ENCODE assay signal across 8 cellular contexts in genomic region chr4:10033191-10033881, GRCh38. TPM values are rescaled to one million over a fixed set of nuclear protein-coding genes. Genes with fewer than 3 reads are reported as not detected.
A peak's percentile ranks its signal among the peaks of the same experiment; 100 is the strongest.
DNase-seq lines count a peak whose midpoint lies in the region; ATAC-seq, FAIRE-seq and TF ChIP-seq lines count a peak whose summit lies in the region.

No MANE protein-coding gene starts in this region.

- H3K4me3 ChIP-seq in AG04450 (ENCODE audit: low read depth, low read length): no peak overlapping the region
- no peak overlapping the region for H3K4me3 ChIP-seq in K562
- no peak overlapping the region for H3K4me3 ChIP-seq in lower lobe of right lung
- no peak overlapping the region for H3K4me3 ChIP-seq in spleen

- no peak overlapping the region for H3K9ac ChIP-seq in K562 (ENCODE audit: insufficient read depth in 1 of 2, low read depth in 2 of 2, low read length in 2 of 2)

- FAIRE-seq in K562 (lab: Jason Lieb, UNC): peak; percentile 62

- TF ChIP-seq POLR2A in K562 (conservative IDR thresholded peaks at IDR 0.05) (no peak), spleen (IDR thresholded peaks at IDR 0.05) (no peak)

- peak overlapping the region; percentile 43 for H3K4me2 ChIP-seq in K562 (ENCODE audit: insufficient read depth, low read length)

- no peak overlapping the region for H2AFZ ChIP-seq in K562 (ENCODE audit: low read depth, low read length)

- H3K9me3 ChIP-seq in AG04450 (ENCODE audit: control insufficient read depth, insufficient read depth, low read length): no peaks in the 10 kb centered on the region
- H3K9me3 ChIP-seq in K562 (replicated peaks; ENCODE audit: control insufficient read depth, insufficient read depth, low read depth, low read length): no peaks in the 10 kb centered on the region
- no peaks in the 10 kb centered on the region for H3K9me3 ChIP-seq in lower lobe of right lung
- no peaks in the 10 kb centered on the region for H3K9me3 ChIP-seq in spleen

- H3K79me2 ChIP-seq in K562 (ENCODE audit: control insufficient read depth, insufficient read depth, low read length): no peaks in the 10 kb centered on the region

- H3K27me3 ChIP-seq in AG04450 (ENCODE audit: control insufficient read depth, insufficient read depth, low read length) (peaks cover 2% of the 10 kb centered on the region), K562 (ENCODE audit: control insufficient read depth in 2 of 2, insufficient read depth in 2 of 2, low read length in 2 of 2) (peaks cover 13 to 48% of the 10 kb centered on the region in 2 experiments; a peak in 4 of 5 replicates), lower lobe of right lung (ENCODE audit: low read depth) (no peaks in the 10 kb centered on the region), spleen (replicated peaks in 1 of 7) (peaks cover 0 to 16% (median 0%) of the 10 kb centered on the region in 7 donors)

- 1% methylated on average over 18 of the region's 18 CpGs for WGBS in K562 (ENCODE audit: insufficient coverage, low coverage, missing lambda C conversion rate)
- WGBS in spleen, 5 donors: 46 to 52% (median 49%) methylated on average over 18 of the region's 18 CpGs

- H3K36me3 ChIP-seq in K562 (ENCODE audit: control insufficient read depth, insufficient read depth, low read length) (no peaks in the 10 kb centered on the region), lower lobe of right lung (no peaks in the 10 kb centered on the region), spleen (no peaks in the 10 kb centered on the region)

- no peak for TF ChIP-seq RAD21 in K562 (CRISPR knock-in tag; conservative IDR thresholded peaks at IDR 0.05 in 1 of 2, IDR thresholded peaks at IDR 0.05 in 1 of 2)

- intact Hi-C loops in K562 (cut with micrococcal nuclease): no loop called here
- intact Hi-C loops in lower lobe of right lung (cut with DNase I): no loop called here
- intact Hi-C loops in spleen (cut with DNase I; ENCODE audit: low total_unique reads): no loop called here

- in situ Hi-C loops in K562 (cut with MboI): no loop called here

- peaks cover 7 to 14% of the 10 kb centered on the region in 2 experiments; a peak in 4 of 5 replicates for H3K4me1 ChIP-seq in K562 (replicated peaks in 1 of 2; ENCODE audit: control insufficient read depth in 2 of 2, insufficient read depth in 2 of 2, low read length in 2 of 2)
- H3K4me1 ChIP-seq in lower lobe of right lung: peaks cover 30% of the 10 kb centered on the region
- H3K4me1 ChIP-seq in spleen: peaks cover 0 to 20% (median 14%) of the 10 kb centered on the region in 6 donors

- ATAC-seq in HG03280 (IDR thresholded peaks at IDR 0.05; ENCODE audit: unreplicated experiment) (peak; percentile 55), K562 (peak; percentile 65), lower lobe of right lung (peak; percentile 52 to 65), GM19452 (IDR thresholded peaks at IDR 0.05; ENCODE audit: unreplicated experiment) (no peak)

- H3K27ac ChIP-seq in AG04450 (ENCODE audit: low read depth, low read length) (peak overlapping the region; percentile 47), K562 (ENCODE audit: extremely low read depth, low read depth, low read length) (no peak overlapping the region), lower lobe of right lung (peak overlapping the region; percentile 54), spleen (peak overlapping the region in 2 of 8 donors; percentile 0 to 14)

- H3K9me1 ChIP-seq in K562 (ENCODE audit: control insufficient read depth, insufficient read depth, low read length): no peaks in the 10 kb centered on the region

- BruUV-seq in K562 (replicated peaks; lab: Mats Ljungman, UMichigan): no TSS peak

- H4K20me1 ChIP-seq in K562 (replicated peaks; ENCODE audit: control insufficient read depth, insufficient read depth, low read length): no peaks in the 10 kb centered on the region; the same call in 1 of the 2 replicates

- CTCF ChIA-PET in AG04450 (lab: Charles Lee) (no interaction called here), K562 (lab: Yijun Ruan, JAX; ENCODE audit: low intra/inter-chr PET ratio) (no interaction called here)

- POLR2A ChIA-PET in AG04450 (lab: Yijun Ruan, JAX): no interaction called here
- POLR2A ChIA-PET in K562 (lab: Yijun Ruan, JAX): interaction anchor here (0.7 to 1.4 kb wide), 4 partner anchors 8 to 566 kb away, joined by 3 read pairs; no protein-coding TSS in a partner anchor

- no peak for TF ChIP-seq EP300 in K562 (IDR thresholded peaks at IDR 0.05; ENCODE audit: low read length)

- TF ChIP-seq CTCF in AG04450 (IDR thresholded peaks at IDR 0.05; ENCODE audit: low read depth, low read length) (no peak), K562 (IDR thresholded peaks at IDR 0.05 in 2 of 3, conservative IDR thresholded peaks at IDR 0.05 in 1 of 3; ENCODE audit: insufficient read depth in 2 of 3, low read depth in 1 of 3, low read length in 3 of 3) (no peak), lower lobe of right lung (IDR thresholded peaks at IDR 0.05) (no peak), spleen (IDR thresholded peaks at IDR 0.05 in 8 of 11, conservative IDR thresholded peaks at IDR 0.05 in 3 of 11) (no peak)

- DNase-seq in AG04450 (ENCODE audit: low read depth, low spot score) (peak; percentile 10), K562 (ENCODE audit: extremely low read depth in 1 of 4, low spot score in 3 of 4) (peak; percentile 33 to 52 (median 42)), lower lobe of right lung (no peak), NCI-H187 (lab: John Stamatoyannopoulos, UW) (no peak), NCI-H146 treated with DMSO at 0.1 percent for 48 hours (lab: John Stamatoyannopoulos, UW; ENCODE audit: unreplicated experiment) (no peak), spleen (no peak)

TF ChIP-seq in K562, 482 proteins besides CTCF, POLR2A, EP300 and RAD21 (continues in another document):
- TF ChIP-seq JUND (IDR thresholded peaks at IDR 0.05; ENCODE audit: borderline replicate concordance, low read depth, low read length): no peak
- TF ChIP-seq JUND (tag; IDR thresholded peaks at IDR 0.05; ENCODE audit: borderline replicate concordance, low read depth, low read length): no peak
- TF ChIP-seq ZNF311 (CRISPR knock-in tag; IDR thresholded peaks at IDR 0.05): no peak
- peak; percentile 25; the same call in 1 of the 2 replicates for TF ChIP-seq STAT5A (IDR thresholded peaks at IDR 0.05; ENCODE audit: borderline replicate concordance, low read length)
- no peak for TF ChIP-seq GTF2A2 (tag; IDR thresholded peaks at IDR 0.05)
- no peak for TF ChIP-seq MLLT1 (IDR thresholded peaks at IDR 0.05)
- 0 out of 4 replicates have a peak, but pooled peaks of 1 of the 2 experiments have one; percentile 21 for TF ChIP-seq RCOR1 (IDR thresholded peaks at IDR 0.05; ENCODE audit: borderline replicate concordance in 1 of 2, low read depth in 2 of 2, low read length in 2 of 2)
- TF ChIP-seq ZFP1 (CRISPR knock-in tag; IDR thresholded peaks at IDR 0.05): no peak
- no peak for TF ChIP-seq ZNF146 (CRISPR knock-in tag; IDR thresholded peaks at IDR 0.05; ENCODE audit: unreplicated experiment)
- no peak for TF ChIP-seq BRCA1 (IDR thresholded peaks at IDR 0.05)
- TF ChIP-seq BRCA1 (CRISPR knock-in tag; IDR thresholded peaks at IDR 0.05): no peak
- TF ChIP-seq NCOA2 (IDR thresholded peaks at IDR 0.05; ENCODE audit: partially characterized antibody in 2 of 2): no peak
- TF ChIP-seq RBM15 (IDR thresholded peaks at IDR 0.05; ENCODE audit: insufficient read depth, low read length): no peak

RNA-seq across cellular contexts. Expression of gene SLC2A9, which starts 12.0 kb away (rescaled TPM):
- polyA plus RNA-seq in AG04450 (2011; rRNA removed) (2.4 and 3.0 TPM in 2 replicates), K562 (2011; rRNA removed) (0.31 and 0.52 TPM in 2 replicates), K562 (2014; fragmentation: Illumina TruSeq; extraction: Trizol) (0.37 and 0.86 TPM in 2 replicates), K562 (2014; fragmentation: Nextera tagmentation; extraction: Ambion mirVana) (under 1 TPM; 0.76 to 0.79 TPM), K562 (2014; rRNA removed) (0.78 and 1.9 TPM in 2 replicates), spleen (1 to 10 TPM; 1.2 to 1.9 (median 1.5) TPM)
- 4.9 and 5.0 TPM in 2 replicates for polyA minus RNA-seq in AG04450 (2011; rRNA and poly(A)+ RNA removed)
- 0.53 and 2.7 TPM in 2 replicates for total RNA-seq in K562 (2011; cell fraction: chromatin; rRNA removed; ENCODE audit: low replicate concordance)
- total RNA-seq in K562 (2011; cell fraction: nucleolus; rRNA removed): 1.2 and 1.8 TPM in 2 replicates
- 0.88 and 2.0 TPM in 2 replicates for total RNA-seq in K562 (2011; cell fraction: nucleoplasm; rRNA removed)
- total RNA-seq in K562 (2014; rRNA removed) (0.57 and 1.3 TPM in 2 replicates), K562 (2014; rRNA removed; fragmentation: Illumina TruSeq; extraction: Trizol) (0.15 and 0.51 TPM in 2 replicates), K562 (2015; rRNA removed; fragmentation: Illumina TruSeq; extraction: Trizol) (0.23 and 0.36 TPM in 2 replicates), K562 (2021) (0.49 and 0.60 TPM in 2 replicates), lower lobe of right lung (25.2 TPM), spleen (1 to 10 TPM; 4.6 to 8.8 (median 5.8) TPM)
- polyA plus RNA-seq in K562 (2011; cell fraction: cytosol; rRNA removed): 0.24 and 0.30 TPM in 2 replicates
- 0.70 and 1.9 TPM in 2 replicates for polyA plus RNA-seq in K562 (2011; cell fraction: nucleus; rRNA removed)
- 0.76 and 0.96 TPM in 2 replicates for polyA plus RNA-seq in K562 (2012)
- polyA minus RNA-seq in K562 (2011; rRNA and poly(A)+ RNA removed): 0.25 and 0.33 TPM in 2 replicates
- not detected in 2 replicates for polyA minus RNA-seq in K562 (2011; cell fraction: cytosol; rRNA and poly(A)+ RNA removed)
- 2.6 TPM in 2 replicates for polyA minus RNA-seq in K562 (2011; cell fraction: nucleus; rRNA and poly(A)+ RNA removed)

Comparison
In these comparisons a context has a peak if more than half of its experiments do, and no peak if none do; other contexts are left out.
1. DNase-seq: peak in AG04450 (single experiment) and K562 (4 of 4); none in lower lobe of right lung (single experiment), NCI-H187 (0 of 2), NCI-H146 treated with DMSO at 0.1 percent for 48 hours (single experiment) and spleen (single experiment).